ENCODE assay signal across 17 cellular contexts in the genomic region with DNA sequence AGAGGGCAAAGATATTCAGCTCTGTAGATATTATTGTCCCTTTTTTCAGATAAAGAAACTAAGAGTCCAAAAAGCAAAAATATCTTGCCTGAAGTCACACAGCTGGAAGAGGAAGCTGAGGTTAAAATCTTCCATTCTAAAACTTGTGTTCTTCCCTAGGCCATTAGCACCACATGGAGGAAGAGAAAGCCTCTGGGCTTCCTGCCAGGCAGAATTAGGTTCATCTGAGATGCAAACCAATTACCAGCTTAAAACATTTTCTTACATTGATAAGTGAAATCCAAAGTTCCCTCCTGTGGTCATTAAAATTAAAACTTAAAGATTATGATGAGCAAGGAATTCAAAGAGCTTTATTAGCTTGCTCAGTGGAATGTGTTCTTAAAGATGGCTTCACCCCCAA.
"Had no signal": no experiment of that assay in that cellular context is flagged by ENCODE, and none has a peak within 500 bp of the region (broad histone marks: within the 10 kb centered on the region; RNA-seq: fewer than 3 reads in every experiment).

No MANE protein-coding gene starts in this region.

- H3K27me3 Mint-ChIP-seq: activated CD4-positive, alpha-beta memory T cell treated with anti-CD3 and anti-CD28 coated beads for 36 hours; brain; central memory CD8-positive, alpha-beta T cell; dendritic cell treated with granulocyte-macrophage colony-stimulating factor and Interleukin-4, amounts not matched to agents 40 ng/mL and 50 ng/mL, for 4 days; memory B cell had no signal

- H3K9me3 ChIP-seq: prostate gland, upper lobe of left lung had no signal

- ATAC-seq: activated naive CD4-positive, alpha-beta T cell treated with anti-CD3 and anti-CD28 coated beads, Interleukin-2, amount 50 U/mL, for 72 hours; activated T-cell treated with anti-CD3 and anti-CD28 coated beads, Interleukin-2, amount 50 U/mL, for 4 hours; gastroesophageal sphincter; sciatic nerve had no signal

- H3K36me3 Mint-ChIP-seq: brain had no signal

- H3K9me3 Mint-ChIP-seq: activated CD4-positive, alpha-beta memory T cell treated with anti-CD3 and anti-CD28 coated beads for 36 hours had no signal

- H3K36me3 ChIP-seq: gastroesophageal sphincter, left ventricle myocardium inferior, prostate gland, upper lobe of left lung had no signal

- H3K27ac ChIP-seq: gastroesophageal sphincter, left ventricle myocardium inferior, prostate gland, upper lobe of left lung had no signal

- DNase-seq: activated CD4-positive, alpha-beta memory T cell treated with anti-CD3 and anti-CD28 coated beads for 36 hours; activated effector memory CD4-positive, alpha-beta T cell treated with anti-CD3 and anti-CD28 coated beads, Interleukin-2, amount 50 U/mL, for 16 hours; activated T-cell treated with anti-CD3 and anti-CD28 coated beads, Interleukin-2, amount 50 U/mL, for 4 hours; amygdala; left ventricle myocardium inferior; nephron progenitor cell; stimulated activated CD4-positive, alpha-beta T cell treated with anti-CD3 and anti-CD28 coated beads, Interleukin-12 subunit alpha, Interleukin-12 subunit beta, amount 100 ng/mL, for 4 hours; stimulated activated naive CD4-positive, alpha-beta T cell treated with Interleukin-2 at 50 U/mL for 16 hours; upper lobe of left lung had no signal

- H3K4me3 Mint-ChIP-seq: activated CD4-positive, alpha-beta memory T cell treated with anti-CD3 and anti-CD28 coated beads for 36 hours; activated T-cell treated with anti-CD3 and anti-CD28 coated beads, Interleukin-2, amount 50 U/mL, for 4 hours; brain; central memory CD8-positive, alpha-beta T cell; dendritic cell treated with granulocyte-macrophage colony-stimulating factor and Interleukin-4, amounts not matched to agents 40 ng/mL and 50 ng/mL, for 4 days; memory B cell; nephron progenitor cell had no signal

- H3K27ac Mint-ChIP-seq: activated CD4-positive, alpha-beta memory T cell treated with anti-CD3 and anti-CD28 coated beads for 36 hours; activated naive CD4-positive, alpha-beta T cell treated with anti-CD3 and anti-CD28 coated beads, Interleukin-2, amount 50 U/mL, for 72 hours; dendritic cell treated with granulocyte-macrophage colony-stimulating factor and Interleukin-4, amounts not matched to agents 40 ng/mL and 50 ng/mL, for 4 days; memory B cell; nephron progenitor cell had no signal

- H3K4me1 Mint-ChIP-seq: central memory CD8-positive, alpha-beta T cell had no signal

- H3K4me3 ChIP-seq: gastroesophageal sphincter, left ventricle myocardium inferior, prostate gland, upper lobe of left lung had no signal
